9 cellular contexts compared by ENCODE assay signal in genomic region chr7:101740981-101741725, GRCh38.
DNase-seq lines count a peak whose midpoint lies in the region; ATAC-seq, FAIRE-seq and TF ChIP-seq lines count a peak whose summit lies in the region.
"Had no signal": no experiment of that assay in that cellular context is flagged by ENCODE, and none has a peak within 500 bp of the region (broad histone marks: within the 10 kb centered on the region; RNA-seq: fewer than 3 reads in every experiment).

No MANE protein-coding gene starts in this region.

- no peaks in the 10 kb centered on the region for H3K9me3 Mint-ChIP-seq in central memory CD8-positive, alpha-beta T cell

- no peaks in the 10 kb centered on the region for H4K20me1 ChIP-seq in Loucy (ENCODE audit: insufficient read depth, low read length, poor library complexity, severe bottlenecking)

- peaks cover 17% of the 10 kb centered on the region; the same call in 1 of the 2 replicates for H3F3A ChIP-seq in Loucy (ENCODE audit: low read depth)

- H3K79me2 ChIP-seq in Loucy (ENCODE audit: insufficient read depth, low read length) = peaks cover 26% of the 10 kb centered on the region

- peaks cover 4% of the 10 kb centered on the region for H3K4me1 Mint-ChIP-seq in central memory CD8-positive, alpha-beta T cell

- H3K9me3 ChIP-seq in Loucy (ENCODE audit: insufficient read depth, low read depth, low read length) (no peaks in the 10 kb centered on the region), body of pancreas (no peaks in the 10 kb centered on the region)

- no peak for TF ChIP-seq POLR2A in body of pancreas (IDR thresholded peaks at IDR 0.05)

- H3K9ac ChIP-seq in Loucy (ENCODE audit: low read depth, low read length, poor library complexity, severe bottlenecking) = peak overlapping the region; percentile 95

- H3K27me3 Mint-ChIP-seq in central memory CD8-positive, alpha-beta T cell = peaks cover 7% of the 10 kb centered on the region

- ATAC-seq in GM19372 (IDR thresholded peaks at IDR 0.05; ENCODE audit: low read depth, unreplicated experiment) (peak; percentile 55), body of pancreas (no peak)
- no peak for ATAC-seq in central memory CD8-positive, alpha-beta T cell (replicated peaks; ENCODE audit: extremely low read depth, poor library complexity, severe bottlenecking)

- no peaks in the 10 kb centered on the region for H3K9me2 ChIP-seq in Loucy (replicated peaks; ENCODE audit: low read depth, low read length)

- peaks cover 78% of the 10 kb centered on the region for H3K4me1 ChIP-seq in Loucy (ENCODE audit: insufficient read depth, low read length, poor library complexity, severe bottlenecking)
- H3K4me1 ChIP-seq in body of pancreas = peaks cover 6% of the 10 kb centered on the region

- no peaks in the 10 kb centered on the region for H3K36me3 Mint-ChIP-seq in central memory CD8-positive, alpha-beta T cell (ENCODE audit: insufficient read depth)

- no peak for TF ChIP-seq CTCF in Loucy (conservative IDR thresholded peaks at IDR 0.05; ENCODE audit: low read length)
- no peak for TF ChIP-seq CTCF in body of pancreas (IDR thresholded peaks at IDR 0.05)

- peak overlapping the region; percentile 87 for H3K4me2 ChIP-seq in Loucy (ENCODE audit: low read depth, low read length, poor library complexity, severe bottlenecking)

- H3K27ac Mint-ChIP-seq in central memory CD8-positive, alpha-beta T cell (ENCODE audit: low read depth) = no peak overlapping the region

- no peak for FAIRE-seq in frontal cortex (lab: Jason Lieb, UNC)
- FAIRE-seq: keratinocyte had no signal

- H3K4me3 Mint-ChIP-seq in central memory CD8-positive, alpha-beta T cell = peak overlapping the region; percentile 37

- DNase-seq in GF-D8 (lab: John Stamatoyannopoulos, UW) (peak; percentile 89), NCI-H2227 (lab: John Stamatoyannopoulos, UW; ENCODE audit: unreplicated experiment) (no peak), body of pancreas (no peak), DMS79 treated with DMSO at 0.1 percent for 48 hours (lab: John Stamatoyannopoulos, UW) (no peak), frontal cortex (ENCODE audit: low spot score in 2 of 2) (no peak)
- no peak for DNase-seq in central memory CD8-positive, alpha-beta T cell (ENCODE audit: low spot score in 2 of 2)

- H3K27me3 ChIP-seq in Loucy (ENCODE audit: insufficient read depth, low read length, poor library complexity, severe bottlenecking) = no peaks in the 10 kb centered on the region
- no peaks in the 10 kb centered on the region for H3K27me3 ChIP-seq in body of pancreas

- no peak overlapping the region for H3K27ac ChIP-seq in body of pancreas

- H3K36me3 ChIP-seq in Loucy (ENCODE audit: insufficient read depth, low read length) = no peaks in the 10 kb centered on the region
- H3K36me3 ChIP-seq in body of pancreas (replicated peaks in 1 of 2; ENCODE audit: insufficient read depth in 1 of 2, low read depth in 2 of 2) = no peaks in the 10 kb centered on the region

- no peak overlapping the region for H2AFZ ChIP-seq in Loucy (ENCODE audit: low read length)

- WGBS in body of pancreas, 2 donors = 69 to 82% methylated on average over 9 of the region's 9 CpGs

- intact Hi-C loops in body of pancreas (cut with DNase I) = no loop called here

- H3K4me3 ChIP-seq in Loucy (ENCODE audit: low read length, poor library complexity, severe bottlenecking) (peak overlapping the region; percentile 73), body of pancreas (no peak overlapping the region)
